Comparison of ENCODE assay signal across 1 cellular context in genomic region chr5:109703827-109704226, GRCh38.
A peak's percentile ranks its signal among the peaks of the same experiment; 100 is the strongest.
TF ChIP-seq lines count a peak whose summit lies in the region.

No MANE protein-coding gene starts in this region.

TF ChIP-seq in K562, 482 proteins besides CTCF, POLR2A, EP300 and RAD21 (continues in another document):
- TF ChIP-seq NFXL1 (CRISPR knock-in tag; IDR thresholded peaks at IDR 0.05) (no peak), FOS (IDR thresholded peaks at IDR 0.05; ENCODE audit: extremely low read depth, insufficient read length) (no peak), ATF1 (CRISPR knock-in tag; IDR thresholded peaks at IDR 0.05) (no peak), ATF1 (tag; IDR thresholded peaks at IDR 0.05) (peak; percentile 88), CLOCK (CRISPR knock-in tag; IDR thresholded peaks at IDR 0.05; ENCODE audit: borderline replicate concordance) (no peak), GTF2E2 (tag; IDR thresholded peaks at IDR 0.05) (no peak), CHAMP1 (IDR thresholded peaks at IDR 0.05) (peak; percentile 76; the same call in 1 of the 2 replicates), ZNF217 (CRISPR knock-in tag; IDR thresholded peaks at IDR 0.05) (no peak), MAX (CRISPR knock-in tag; IDR thresholded peaks at IDR 0.05) (no peak), E2F8 (IDR thresholded peaks at IDR 0.05; ENCODE audit: low read depth, partially characterized antibody) (peak; percentile 23), ZNF77 (CRISPR knock-in tag; IDR thresholded peaks at IDR 0.05) (no peak), SP1 (CRISPR knock-in tag; IDR thresholded peaks at IDR 0.05) (0 out of 2 replicates have a peak, but pooled peaks have one; percentile 43), ZEB2 (IDR thresholded peaks at IDR 0.05) (peak; percentile 84), POLR2G (IDR thresholded peaks at IDR 0.05; ENCODE audit: low read depth, low read length) (no peak), SNAPC5 (CRISPR knock-in tag; IDR thresholded peaks at IDR 0.05) (no peak), PCBP1 (IDR thresholded peaks at IDR 0.05; ENCODE audit: low read depth, low read length, poor library complexity, severe bottlenecking) (no peak), TEAD4 (IDR thresholded peaks at IDR 0.05; ENCODE audit: low read length) (peak; percentile 96), TEAD4 (CRISPR knock-in tag; IDR thresholded peaks at IDR 0.05; ENCODE audit: borderline replicate concordance) (no peak), CSDE1 (IDR thresholded peaks at IDR 0.05) (no peak), KLF10 (CRISPR knock-in tag; IDR thresholded peaks at IDR 0.05) (no peak), ZNF583 (CRISPR knock-in tag; IDR thresholded peaks at IDR 0.05) (no peak), GTF2F1 (IDR thresholded peaks at IDR 0.05; ENCODE audit: low read depth, low read length) (no peak), ZFX (CRISPR knock-in tag; IDR thresholded peaks at IDR 0.05) (no peak), SMARCC2 (IDR thresholded peaks at IDR 0.05; ENCODE audit: low read depth) (peak; percentile 55; the same call in 1 of the 2 replicates), PKNOX1 (IDR thresholded peaks at IDR 0.05) (no peak), ZBTB1 (CRISPR knock-in tag; IDR thresholded peaks at IDR 0.05; ENCODE audit: borderline replicate concordance, low read depth) (no peak), POLR3A (IDR thresholded peaks at IDR 0.05; ENCODE audit: borderline replicate concordance, extremely low read depth, insufficient read depth, insufficient read length) (no peak), ARID4B (CRISPR knock-in tag; IDR thresholded peaks at IDR 0.05) (no peak), AFF1 (IDR thresholded peaks at IDR 0.05; ENCODE audit: low read depth in 1 of 2, partially characterized antibody in 2 of 2) (peak in 1 of 2 experiments; percentile 50), ZNF511 (CRISPR knock-in tag; IDR thresholded peaks at IDR 0.05) (no peak), SLC30A9 (CRISPR knock-in tag; IDR thresholded peaks at IDR 0.05) (no peak), NR2C2 (CRISPR knock-in tag; IDR thresholded peaks at IDR 0.05) (no peak), NR2C2 (tag; IDR thresholded peaks at IDR 0.05) (0 out of 2 replicates have a peak, but pooled peaks have one; percentile 13), KHSRP (IDR thresholded peaks at IDR 0.05) (peak; percentile 53; the same call in 1 of the 2 replicates), E2F6 (IDR thresholded peaks at IDR 0.05; ENCODE audit: borderline replicate concordance in 1 of 2, extremely low read depth in 1 of 2, insufficient read depth in 1 of 2, insufficient read length in 1 of 2, low read depth in 1 of 2, low read length in 1 of 2, poor library complexity in 1 of 2, severe bottlenecking in 1 of 2) (no peak), PTTG1 (tag; IDR thresholded peaks at IDR 0.05; ENCODE audit: low read depth) (no peak), THAP12 (CRISPR knock-in tag; IDR thresholded peaks at IDR 0.05) (no peak), ZNF175 (CRISPR knock-in tag; IDR thresholded peaks at IDR 0.05; ENCODE audit: low read depth) (peak; percentile 59; the same call in 1 of the 2 replicates), LEF1 (IDR thresholded peaks at IDR 0.05) (peak; percentile 52)
